Comparison of ENCODE assay signal across 7 cellular contexts in the genomic region with DNA sequence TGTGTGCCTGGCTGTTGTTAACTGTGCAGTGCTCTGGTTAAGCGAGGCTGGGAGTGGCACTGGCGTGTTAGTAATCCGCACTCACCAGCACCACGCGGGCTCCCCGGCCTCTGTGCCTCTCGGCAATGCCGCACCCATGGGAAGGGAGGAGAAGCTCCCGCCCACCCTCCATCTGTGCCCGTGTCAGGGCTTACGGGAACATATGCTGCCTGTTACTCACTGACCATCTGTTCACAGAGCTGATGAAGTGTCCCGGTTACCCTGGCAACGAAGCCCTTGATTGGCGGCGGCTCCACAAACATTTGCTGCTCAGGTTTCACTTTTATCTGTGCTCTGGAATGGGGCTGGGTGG.
DNase-seq lines count a peak whose midpoint lies in the region; ATAC-seq, FAIRE-seq and TF ChIP-seq lines count a peak whose summit lies in the region.

No MANE protein-coding gene starts in this region.

- H3K27me3 Mint-ChIP-seq in HFFc6 (ENCODE audit: insufficient read depth), result peaks cover 5% of the 10 kb centered on the region; the same call in 1 of the 2 replicates

- H3K36me3 ChIP-seq in HepG2 (replicated peaks in 1 of 2; ENCODE audit: control insufficient read depth in 1 of 2, insufficient read depth in 2 of 2, low read length in 2 of 2), result no peaks in the 10 kb centered on the region

- TF ChIP-seq RAD21 in HepG2 (CRISPR knock-in tag; IDR thresholded peaks at IDR 0.05), result no peak

- DNase-seq in HFFc6, result peak; percentile 99
- DNase-seq in NAMALWA (ENCODE audit: low spot score), result peak; percentile 70
- peak; percentile 97 for DNase-seq in SK-N-DZ (ENCODE audit: low spot score)
- DNase-seq in dedifferentiated amniotic fluid mesenchymal stem cell (ENCODE audit: extremely low spot score), result peak; percentile 99
- peak; percentile 91 for DNase-seq in HepG2 (ENCODE audit: low spot score)
- peak; percentile 29 to 35 for DNase-seq in stimulated activated CD4-positive, alpha-beta T cell treated with anti-CD3 and anti-CD28 coated beads, Interleukin-4, amount 100 ng/mL, for 48 hours (ENCODE audit: low read depth in 2 of 2)

- TF ChIP-seq CTCF in HFFc6 (IDR thresholded peaks at IDR 0.05) (no peak), HepG2 (CRISPR knock-in tag; IDR thresholded peaks at IDR 0.05) (no peak)

- peaks cover 23% of the 10 kb centered on the region for H3K4me1 ChIP-seq in HepG2 (ENCODE audit: insufficient read depth, low read length)

- H3K4me2 ChIP-seq in HepG2 (ENCODE audit: low read depth, low read length), result peak overlapping the region; percentile 74

- POLR2A ChIA-PET in HepG2 (lab: Yijun Ruan, JAX), result no interaction called here

- 0% methylated on average over 4 of the region's 15 CpGs for WGBS in HepG2 (ENCODE audit: low lambda C conversion rate)

- peak overlapping the region; percentile 75 for H3K4me3 Mint-ChIP-seq in HFFc6

- H3K79me2 ChIP-seq in HepG2 (ENCODE audit: insufficient read depth, low read length), result no peaks in the 10 kb centered on the region

- no peak overlapping the region for H3K9ac ChIP-seq in HepG2 (ENCODE audit: insufficient read depth, low read depth, low read length)

- peak overlapping the region in 1 of 3 experiments; percentile 57; a peak in 2 of 6 replicates for H3K4me3 ChIP-seq in HepG2 (replicated peaks in 1 of 3; ENCODE audit: insufficient read depth in 1 of 3, low read depth in 2 of 3, low read length in 3 of 3)

- no peak for TF ChIP-seq EP300 in HepG2 (IDR thresholded peaks at IDR 0.05; ENCODE audit: low read depth in 2 of 2, low read length in 2 of 2)
- no peak for TF ChIP-seq EP300 in HepG2 (CRISPR knock-in tag; IDR thresholded peaks at IDR 0.05; ENCODE audit: borderline replicate concordance)

- BruUV-seq in HepG2 (replicated peaks; lab: Mats Ljungman, UMichigan), result no TSS peak

- FAIRE-seq in HepG2 (lab: Jason Lieb, UNC), result peak; percentile 70

- ATAC-seq in GM18502 (IDR thresholded peaks at IDR 0.05; ENCODE audit: poor library complexity, unreplicated experiment) (peak; percentile 91), HepG2 (peak; percentile 85)

- intact Hi-C loops in HepG2 (cut with micrococcal nuclease; ENCODE audit: unreplicated experiment), result no loop called here

- in situ Hi-C loops in HepG2 (cut with HindIII; ENCODE audit: extremely low pct_ligation_motif_present, low pct_unique_long_range_greater_than_20kb), result no loop called here

- H3K4me1 Mint-ChIP-seq in HFFc6 (ENCODE audit: low read depth), result peaks cover 44% of the 10 kb centered on the region

- H3K27me3 ChIP-seq in HepG2 (ENCODE audit: control insufficient read depth in 1 of 2, insufficient read depth in 2 of 2, low read length in 2 of 2), result peaks cover 7 to 70% of the 10 kb centered on the region in 2 experiments; a peak in 4 of 5 replicates

- H2AFZ ChIP-seq in HepG2 (ENCODE audit: low read length), result no peak overlapping the region

- no peaks in the 10 kb centered on the region; the same call in 1 of the 2 replicates for H3K36me3 Mint-ChIP-seq in HFFc6 (ENCODE audit: low read depth)

- peak overlapping the region; percentile 90 for H3K27ac Mint-ChIP-seq in HFFc6

- no peak overlapping the region for H3K27ac ChIP-seq in HepG2 (ENCODE audit: extremely low read length, insufficient read depth, low read length)

- no peak for TF ChIP-seq POLR2A in HepG2 (IDR thresholded peaks at IDR 0.05; ENCODE audit: insufficient read depth in 1 of 2, low read depth in 2 of 2, low read length in 2 of 2)

- CTCF ChIA-PET in HepG2 (lab: Yijun Ruan, JAX; ENCODE audit: low intra/inter-chr PET ratio, low total read pairs), result no interaction called here

- H4K20me1 ChIP-seq in HepG2 (ENCODE audit: insufficient read depth, low read length), result no peaks in the 10 kb centered on the region

- peaks cover 8% of the 10 kb centered on the region for H3K9me3 ChIP-seq in HepG2 (ENCODE audit: low read length)

- no peaks in the 10 kb centered on the region for H3K9me3 Mint-ChIP-seq in HFFc6

TF ChIP-seq in HepG2, 621 proteins besides CTCF, POLR2A, EP300 and RAD21 (continues in another document):
- TF ChIP-seq JUN (CRISPR knock-in tag; IDR thresholded peaks at IDR 0.05) (no peak), GATAD2A (CRISPR knock-in tag; IDR thresholded peaks at IDR 0.05) (peak; percentile 42; the same call in 1 of the 2 replicates), MLLT10 (CRISPR knock-in tag; IDR thresholded peaks at IDR 0.05) (no peak), TCF7 (IDR thresholded peaks at IDR 0.05; ENCODE audit: low read depth) (peak; percentile 46; the same call in 1 of the 2 replicates), ZNF274 (CRISPR knock-in tag; IDR thresholded peaks at IDR 0.05) (no peak), RNF2 (conservative IDR thresholded peaks at IDR 0.05; ENCODE audit: low read depth) (peak; percentile 70; the same call in 1 of the 2 replicates), SOX13 (IDR thresholded peaks at IDR 0.05) (no peak), SOX13 (CRISPR knock-in tag; conservative IDR thresholded peaks at IDR 0.05 in 1 of 2, IDR thresholded peaks at IDR 0.05 in 1 of 2) (0 out of 4 replicates have a peak, but pooled peaks of 1 of the 2 experiments have one; percentile 20), ZNF331 (CRISPR knock-in tag; IDR thresholded peaks at IDR 0.05) (0 out of 2 replicates have a peak, but pooled peaks have one; percentile 33), RFX1 (IDR thresholded peaks at IDR 0.05) (peak; percentile 79), EZH2 (conservative IDR thresholded peaks at IDR 0.05; ENCODE audit: low read depth, low read length) (0 out of 2 replicates have a peak, but pooled peaks have one; percentile 1), FOSL2 (CRISPR knock-in tag; IDR thresholded peaks at IDR 0.05) (peak; percentile 57), SAP130 (CRISPR knock-in tag; IDR thresholded peaks at IDR 0.05; ENCODE audit: low read depth) (peak; percentile 67; the same call in 1 of the 2 replicates), ZNF83 (CRISPR knock-in tag; IDR thresholded peaks at IDR 0.05; ENCODE audit: borderline replicate concordance) (no peak), ZNF546 (CRISPR knock-in tag; conservative IDR thresholded peaks at IDR 0.05) (no peak), CCDC6 (CRISPR knock-in tag; IDR thresholded peaks at IDR 0.05) (0 out of 2 replicates have a peak, but pooled peaks have one; percentile 11), ZNF3 (CRISPR knock-in tag; IDR thresholded peaks at IDR 0.05) (no peak), RFX3 (CRISPR knock-in tag; IDR thresholded peaks at IDR 0.05) (peak; percentile 85), ZNF567 (CRISPR knock-in tag; IDR thresholded peaks at IDR 0.05; ENCODE audit: borderline replicate concordance) (no peak), HDAC1 (CRISPR knock-in tag; IDR thresholded peaks at IDR 0.05) (peak; percentile 32; the same call in 1 of the 2 replicates), SIX1 (CRISPR knock-in tag; IDR thresholded peaks at IDR 0.05; ENCODE audit: borderline replicate concordance) (peak; percentile 82; the same call in 1 of the 2 replicates), ZNF446 (CRISPR knock-in tag; IDR thresholded peaks at IDR 0.05) (no peak), ZNF292 (CRISPR knock-in tag; IDR thresholded peaks at IDR 0.05; ENCODE audit: borderline replicate concordance, low read depth) (0 out of 2 replicates have a peak, but pooled peaks have one; percentile 35), ZNF235 (CRISPR knock-in tag; IDR thresholded peaks at IDR 0.05; ENCODE audit: borderline replicate concordance) (no peak)
- TF ChIP-seq, protein P1, sequence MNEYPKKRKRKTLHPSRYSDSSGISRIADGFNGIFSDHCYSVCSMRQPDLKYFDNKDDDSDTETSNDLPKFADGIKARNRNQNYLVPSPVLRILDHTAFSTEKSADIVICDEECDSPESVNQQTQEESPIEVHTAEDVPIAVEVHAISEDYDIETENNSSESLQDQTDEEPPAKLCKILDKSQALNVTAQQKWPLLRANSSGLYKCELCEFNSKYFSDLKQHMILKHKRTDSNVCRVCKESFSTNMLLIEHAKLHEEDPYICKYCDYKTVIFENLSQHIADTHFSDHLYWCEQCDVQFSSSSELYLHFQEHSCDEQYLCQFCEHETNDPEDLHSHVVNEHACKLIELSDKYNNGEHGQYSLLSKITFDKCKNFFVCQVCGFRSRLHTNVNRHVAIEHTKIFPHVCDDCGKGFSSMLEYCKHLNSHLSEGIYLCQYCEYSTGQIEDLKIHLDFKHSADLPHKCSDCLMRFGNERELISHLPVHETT (CRISPR knock-in tag; conservative IDR thresholded peaks at IDR 0.05), result no peak
- TF ChIP-seq, protein P2, sequence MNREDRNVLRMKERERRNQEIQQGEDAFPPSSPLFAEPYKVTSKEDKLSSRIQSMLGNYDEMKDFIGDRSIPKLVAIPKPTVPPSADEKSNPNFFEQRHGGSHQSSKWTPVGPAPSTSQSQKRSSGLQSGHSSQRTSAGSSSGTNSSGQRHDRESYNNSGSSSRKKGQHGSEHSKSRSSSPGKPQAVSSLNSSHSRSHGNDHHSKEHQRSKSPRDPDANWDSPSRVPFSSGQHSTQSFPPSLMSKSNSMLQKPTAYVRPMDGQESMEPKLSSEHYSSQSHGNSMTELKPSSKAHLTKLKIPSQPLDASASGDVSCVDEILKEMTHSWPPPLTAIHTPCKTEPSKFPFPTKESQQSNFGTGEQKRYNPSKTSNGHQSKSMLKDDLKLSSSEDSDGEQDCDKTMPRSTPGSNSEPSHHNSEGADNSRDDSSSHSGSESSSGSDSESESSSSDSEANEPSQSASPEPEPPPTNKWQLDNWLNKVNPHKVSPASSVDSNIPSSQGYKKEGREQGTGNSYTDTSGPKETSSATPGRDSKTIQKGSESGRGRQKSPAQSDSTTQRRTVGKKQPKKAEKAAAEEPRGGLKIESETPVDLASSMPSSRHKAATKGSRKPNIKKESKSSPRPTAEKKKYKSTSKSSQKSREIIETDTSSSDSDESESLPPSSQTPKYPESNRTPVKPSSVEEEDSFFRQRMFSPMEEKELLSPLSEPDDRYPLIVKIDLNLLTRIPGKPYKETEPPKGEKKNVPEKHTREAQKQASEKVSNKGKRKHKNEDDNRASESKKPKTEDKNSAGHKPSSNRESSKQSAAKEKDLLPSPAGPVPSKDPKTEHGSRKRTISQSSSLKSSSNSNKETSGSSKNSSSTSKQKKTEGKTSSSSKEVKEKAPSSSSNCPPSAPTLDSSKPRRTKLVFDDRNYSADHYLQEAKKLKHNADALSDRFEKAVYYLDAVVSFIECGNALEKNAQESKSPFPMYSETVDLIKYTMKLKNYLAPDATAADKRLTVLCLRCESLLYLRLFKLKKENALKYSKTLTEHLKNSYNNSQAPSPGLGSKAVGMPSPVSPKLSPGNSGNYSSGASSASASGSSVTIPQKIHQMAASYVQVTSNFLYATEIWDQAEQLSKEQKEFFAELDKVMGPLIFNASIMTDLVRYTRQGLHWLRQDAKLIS (CRISPR knock-in tag; IDR thresholded peaks at IDR 0.05), result no peak

Comparison
In these comparisons a context has a peak if more than half of its experiments do, and no peak if none do; other contexts are left out.
1. DNase-seq: peak in every context shown above with its lines; median percentile 99 in HFFc6; 99 in dedifferentiated amniotic fluid mesenchymal stem cell; 97 in SK-N-DZ; 91 in HepG2; 70 in NAMALWA; 32 in stimulated activated CD4-positive, alpha-beta T cell treated with anti-CD3 and anti-CD28 coated beads, Interleukin-4, amount 100 ng/mL, for 48 hours.